In genomic region chr17:17663160-17664072, GRCh38 we compare ENCODE assay signal across 1 cellular context.
TF ChIP-seq lines count a peak whose summit lies in the region.

No MANE protein-coding gene starts in this region.

TF ChIP-seq in K562, 482 proteins besides CTCF, POLR2A, EP300 and RAD21 (continued from another document and continues in another):
- TF ChIP-seq, protein P1, sequence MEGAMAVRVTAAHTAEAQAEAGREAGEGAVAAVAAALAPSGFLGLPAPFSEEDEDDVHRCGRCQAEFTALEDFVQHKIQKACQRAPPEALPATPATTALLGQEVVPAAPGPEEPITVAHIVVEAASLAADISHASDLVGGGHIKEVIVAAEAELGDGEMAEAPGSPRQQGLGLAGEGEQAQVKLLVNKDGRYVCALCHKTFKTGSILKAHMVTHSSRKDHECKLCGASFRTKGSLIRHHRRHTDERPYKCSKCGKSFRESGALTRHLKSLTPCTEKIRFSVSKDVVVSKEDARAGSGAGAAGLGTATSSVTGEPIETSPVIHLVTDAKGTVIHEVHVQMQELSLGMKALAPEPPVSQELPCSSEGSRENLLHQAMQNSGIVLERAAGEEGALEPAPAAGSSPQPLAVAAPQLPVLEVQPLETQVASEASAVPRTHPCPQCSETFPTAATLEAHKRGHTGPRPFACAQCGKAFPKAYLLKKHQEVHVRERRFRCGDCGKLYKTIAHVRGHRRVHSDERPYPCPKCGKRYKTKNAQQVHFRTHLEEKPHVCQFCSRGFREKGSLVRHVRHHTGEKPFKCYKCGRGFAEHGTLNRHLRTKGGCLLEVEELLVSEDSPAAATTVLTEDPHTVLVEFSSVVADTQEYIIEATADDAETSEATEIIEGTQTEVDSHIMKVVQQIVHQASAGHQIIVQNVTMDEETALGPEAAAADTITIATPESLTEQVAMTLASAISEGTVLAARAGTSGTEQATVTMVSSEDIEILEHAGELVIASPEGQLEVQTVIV (CRISPR knock-in tag; IDR thresholded peaks at IDR 0.05; ENCODE audit: borderline replicate concordance), result no peak
- TF ChIP-seq KDM4B (IDR thresholded peaks at IDR 0.05; ENCODE audit: borderline replicate concordance in 2 of 2, low read depth in 1 of 2) (no peak), ZNF76 (CRISPR knock-in tag; IDR thresholded peaks at IDR 0.05; ENCODE audit: borderline replicate concordance) (no peak), JUN (IDR thresholded peaks at IDR 0.05; ENCODE audit: borderline replicate concordance, low read depth, low read length) (0 out of 2 replicates have a peak, but pooled peaks have one; percentile 8), JUN (CRISPR knock-in tag; IDR thresholded peaks at IDR 0.05; ENCODE audit: borderline replicate concordance) (no peak), E2F6 (IDR thresholded peaks at IDR 0.05; ENCODE audit: borderline replicate concordance in 1 of 2, extremely low read depth in 1 of 2, insufficient read depth in 1 of 2, insufficient read length in 1 of 2, low read depth in 1 of 2, low read length in 1 of 2, poor library complexity in 1 of 2, severe bottlenecking in 1 of 2) (no peak), STAT6 (CRISPR knock-in tag; IDR thresholded peaks at IDR 0.05) (no peak), DPF2 (IDR thresholded peaks at IDR 0.05) (peak; percentile 66), XRCC4 (IDR thresholded peaks at IDR 0.05; ENCODE audit: extremely low read depth, insufficient read depth, insufficient read length) (no peak), ZBTB40 (IDR thresholded peaks at IDR 0.05) (0 out of 2 replicates have a peak, but pooled peaks have one; percentile 34), ZBTB40 (CRISPR knock-in tag; IDR thresholded peaks at IDR 0.05) (no peak), CAMTA2 (CRISPR knock-in tag; conservative IDR thresholded peaks at IDR 0.05) (no peak), SAFB (IDR thresholded peaks at IDR 0.05; ENCODE audit: borderline replicate concordance, low read depth, low read length) (0 out of 2 replicates have a peak, but pooled peaks have one; percentile 15), KDM1A (IDR thresholded peaks at IDR 0.05) (peak; percentile 23 to 60; a peak in 3 of 4 replicates), IRF2 (CRISPR knock-in tag; IDR thresholded peaks at IDR 0.05) (no peak), NRF1 (conservative IDR thresholded peaks at IDR 0.05 in 1 of 2, IDR thresholded peaks at IDR 0.05 in 1 of 2) (peak; percentile 32 to 43; a peak in 3 of 4 replicates), E2F8 (IDR thresholded peaks at IDR 0.05; ENCODE audit: low read depth, partially characterized antibody) (no peak), XRCC3 (IDR thresholded peaks at IDR 0.05) (no peak), ZNF280A (IDR thresholded peaks at IDR 0.05; ENCODE audit: low read depth, partially characterized antibody) (no peak), BMI1 (IDR thresholded peaks at IDR 0.05; ENCODE audit: low read length) (peak; percentile 88), FOXK1 (CRISPR knock-in tag; IDR thresholded peaks at IDR 0.05; ENCODE audit: borderline replicate concordance) (no peak), GATAD2A (IDR thresholded peaks at IDR 0.05) (no peak), ZFPM2 (CRISPR knock-in tag; IDR thresholded peaks at IDR 0.05) (no peak), POLR2H (tag; IDR thresholded peaks at IDR 0.05; ENCODE audit: low read depth) (no peak), HDAC1 (IDR thresholded peaks at IDR 0.05) (peak in 1 of 2 experiments; percentile 75; a peak in 1 of 4 replicates), RNF2 (IDR thresholded peaks at IDR 0.05) (no peak), ZNF507 (tag; conservative IDR thresholded peaks at IDR 0.05) (no peak), SAP30 (IDR thresholded peaks at IDR 0.05; ENCODE audit: borderline replicate concordance, insufficient read depth, low read depth, low read length, poor library complexity, severe bottlenecking) (no peak), SP2 (IDR thresholded peaks at IDR 0.05; ENCODE audit: extremely low read depth, low read depth, low read length, poor library complexity, severe bottlenecking) (no peak), RBM22 (IDR thresholded peaks at IDR 0.05; ENCODE audit: low read depth, low read length, poor library complexity, severe bottlenecking) (peak; percentile 44), FOSL1 (tag; conservative IDR thresholded peaks at IDR 0.05) (peak; percentile 57)
- TF ChIP-seq, protein P2, sequence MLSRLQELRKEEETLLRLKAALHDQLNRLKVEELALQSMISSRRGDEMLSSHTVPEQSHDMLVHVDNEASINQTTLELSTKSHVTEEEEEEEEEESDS (CRISPR knock-in tag; IDR thresholded peaks at IDR 0.05), result no peak
- TF ChIP-seq, protein P3, sequence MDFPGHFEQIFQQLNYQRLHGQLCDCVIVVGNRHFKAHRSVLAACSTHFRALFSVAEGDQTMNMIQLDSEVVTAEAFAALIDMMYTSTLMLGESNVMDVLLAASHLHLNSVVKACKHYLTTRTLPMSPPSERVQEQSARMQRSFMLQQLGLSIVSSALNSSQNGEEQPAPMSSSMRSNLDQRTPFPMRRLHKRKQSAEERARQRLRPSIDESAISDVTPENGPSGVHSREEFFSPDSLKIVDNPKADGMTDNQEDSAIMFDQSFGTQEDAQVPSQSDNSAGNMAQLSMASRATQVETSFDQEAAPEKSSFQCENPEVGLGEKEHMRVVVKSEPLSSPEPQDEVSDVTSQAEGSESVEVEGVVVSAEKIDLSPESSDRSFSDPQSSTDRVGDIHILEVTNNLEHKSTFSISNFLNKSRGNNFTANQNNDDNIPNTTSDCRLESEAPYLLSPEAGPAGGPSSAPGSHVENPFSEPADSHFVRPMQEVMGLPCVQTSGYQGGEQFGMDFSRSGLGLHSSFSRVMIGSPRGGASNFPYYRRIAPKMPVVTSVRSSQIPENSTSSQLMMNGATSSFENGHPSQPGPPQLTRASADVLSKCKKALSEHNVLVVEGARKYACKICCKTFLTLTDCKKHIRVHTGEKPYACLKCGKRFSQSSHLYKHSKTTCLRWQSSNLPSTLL (IDR thresholded peaks at IDR 0.05), result no peak
- TF ChIP-seq, protein P4, sequence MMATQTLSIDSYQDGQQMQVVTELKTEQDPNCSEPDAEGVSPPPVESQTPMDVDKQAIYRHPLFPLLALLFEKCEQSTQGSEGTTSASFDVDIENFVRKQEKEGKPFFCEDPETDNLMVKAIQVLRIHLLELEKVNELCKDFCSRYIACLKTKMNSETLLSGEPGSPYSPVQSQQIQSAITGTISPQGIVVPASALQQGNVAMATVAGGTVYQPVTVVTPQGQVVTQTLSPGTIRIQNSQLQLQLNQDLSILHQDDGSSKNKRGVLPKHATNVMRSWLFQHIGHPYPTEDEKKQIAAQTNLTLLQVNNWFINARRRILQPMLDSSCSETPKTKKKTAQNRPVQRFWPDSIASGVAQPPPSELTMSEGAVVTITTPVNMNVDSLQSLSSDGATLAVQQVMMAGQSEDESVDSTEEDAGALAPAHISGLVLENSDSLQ (IDR thresholded peaks at IDR 0.05), result peak; percentile 99
